Comparison of ENCODE assay signal across 7 cellular contexts in genomic region chr10:29734640-29734979, GRCh38.
DNase-seq lines count a peak whose midpoint lies in the region; ATAC-seq lines count a peak whose summit lies in the region.

No MANE protein-coding gene starts in this region.

- no peak for ATAC-seq in stimulated activated naive CD8-positive, alpha-beta T cell treated with anti-CD3 and anti-CD28 coated beads, Interleukin-15, amount 100 ng/mL, for 72 hours
- no peak for ATAC-seq in HG03135 (IDR thresholded peaks at IDR 0.05; ENCODE audit: unreplicated experiment)

- H3K27me3 Mint-ChIP-seq in activated T-helper 2 cell treated with anti-CD3 and anti-CD28 coated beads, Interferon-gamma antibody, Interleukin-2, Interleukin-4, amounts not matched to agents 10 μg/mL and 5 μg/mL and 100 μg/mL, durations not matched to agents 14 hours and 24 hours and 36 hours (ENCODE audit: low read depth), result peaks cover 30% of the 10 kb centered on the region
- peaks cover 14% of the 10 kb centered on the region for H3K27me3 Mint-ChIP-seq in stimulated activated naive CD8-positive, alpha-beta T cell treated with anti-CD3 and anti-CD28 coated beads, Interleukin-15, amount 100 ng/mL, for 72 hours

- peaks cover 33% of the 10 kb centered on the region for H3K27me3 ChIP-seq in HUES48 (ENCODE audit: control insufficient read depth, insufficient read depth, low read length)

- intact Hi-C loops in activated T-helper 2 cell treated with anti-CD3 and anti-CD28 coated beads, Interferon-gamma antibody, Interleukin-2, Interleukin-4, amounts not matched to agents 10 μg/mL and 5 μg/mL and 100 μg/mL, durations not matched to agents 14 hours and 24 hours and 36 hours (cut with micrococcal nuclease), result loop anchor here (2.0 kb wide), 1 partner anchor 76 kb away; no protein-coding TSS in a partner anchor

- no peak for DNase-seq in activated T-helper 2 cell treated with anti-CD3 and anti-CD28 coated beads, Interferon-gamma antibody, Interleukin-2, Interleukin-4, amounts not matched to agents 10 μg/mL and 5 μg/mL and 100 μg/mL, durations not matched to agents 14 hours and 24 hours and 36 hours (ENCODE audit: low spot score)
- DNase-seq in stimulated activated naive CD8-positive, alpha-beta T cell treated with anti-CD3 and anti-CD28 coated beads, Interleukin-15, amount 100 ng/mL, for 72 hours, result no peak
- DNase-seq in SK-N-DZ (ENCODE audit: low spot score) (no peak), medulla oblongata (ENCODE audit: extremely low spot score) (no peak)

- peak overlapping the region; percentile 8 for H3K27ac Mint-ChIP-seq in activated T-helper 2 cell treated with anti-CD3 and anti-CD28 coated beads, Interferon-gamma antibody, Interleukin-2, Interleukin-4, amounts not matched to agents 10 μg/mL and 5 μg/mL and 100 μg/mL, durations not matched to agents 14 hours and 24 hours and 36 hours
- peak overlapping the region in 1 of 2 donors; percentile 83 for H3K27ac Mint-ChIP-seq in stimulated activated naive CD8-positive, alpha-beta T cell treated with anti-CD3 and anti-CD28 coated beads, Interleukin-15, amount 100 ng/mL, for 72 hours

- peak overlapping the region; percentile 75 for H3K4me3 Mint-ChIP-seq in activated T-helper 2 cell treated with anti-CD3 and anti-CD28 coated beads, Interferon-gamma antibody, Interleukin-2, Interleukin-4, amounts not matched to agents 10 μg/mL and 5 μg/mL and 100 μg/mL, durations not matched to agents 14 hours and 24 hours and 36 hours (ENCODE audit: low read depth)
- peak overlapping the region; percentile 88 to 92 for H3K4me3 Mint-ChIP-seq in stimulated activated naive CD8-positive, alpha-beta T cell treated with anti-CD3 and anti-CD28 coated beads, Interleukin-15, amount 100 ng/mL, for 72 hours

- peaks cover 12% of the 10 kb centered on the region for H3K4me1 Mint-ChIP-seq in activated T-helper 2 cell treated with anti-CD3 and anti-CD28 coated beads, Interferon-gamma antibody, Interleukin-2, Interleukin-4, amounts not matched to agents 10 μg/mL and 5 μg/mL and 100 μg/mL, durations not matched to agents 14 hours and 24 hours and 36 hours (ENCODE audit: low read depth)
- H3K4me1 Mint-ChIP-seq in stimulated activated naive CD8-positive, alpha-beta T cell treated with anti-CD3 and anti-CD28 coated beads, Interleukin-15, amount 100 ng/mL, for 72 hours, result peaks cover 29% of the 10 kb centered on the region

- no peak overlapping the region for H3K9ac ChIP-seq in HUES48 (ENCODE audit: low read depth, low read length)

- H3K9me3 ChIP-seq in HUES48 (ENCODE audit: control insufficient read depth, insufficient read depth, low read length), result no peaks in the 10 kb centered on the region
- H3K9me3 ChIP-seq in iPS-18c (ENCODE audit: control insufficient read depth, insufficient read depth, low read length), result no peaks in the 10 kb centered on the region

- peaks cover 5% of the 10 kb centered on the region for H3K36me3 Mint-ChIP-seq in activated T-helper 2 cell treated with anti-CD3 and anti-CD28 coated beads, Interferon-gamma antibody, Interleukin-2, Interleukin-4, amounts not matched to agents 10 μg/mL and 5 μg/mL and 100 μg/mL, durations not matched to agents 14 hours and 24 hours and 36 hours (ENCODE audit: low read depth)

- H3K9me3 Mint-ChIP-seq in activated T-helper 2 cell treated with anti-CD3 and anti-CD28 coated beads, Interferon-gamma antibody, Interleukin-2, Interleukin-4, amounts not matched to agents 10 μg/mL and 5 μg/mL and 100 μg/mL, durations not matched to agents 14 hours and 24 hours and 36 hours, result no peaks in the 10 kb centered on the region
- H3K9me3 Mint-ChIP-seq in stimulated activated naive CD8-positive, alpha-beta T cell treated with anti-CD3 and anti-CD28 coated beads, Interleukin-15, amount 100 ng/mL, for 72 hours, result no peaks in the 10 kb centered on the region

- peak overlapping the region; percentile 6 for H3K27ac ChIP-seq in HUES48 (ENCODE audit: low read depth, low read length)

- H3K36me3 ChIP-seq in HUES48 (ENCODE audit: control insufficient read depth, insufficient read depth, low read length), result no peaks in the 10 kb centered on the region

- H3K4me3 ChIP-seq in HUES48 (ENCODE audit: low read depth, low read length) (peak overlapping the region; percentile 80), iPS-18c (ENCODE audit: insufficient read depth, low read depth, low read length) (peak overlapping the region; percentile 78)

- H3K4me1 ChIP-seq in HUES48 (ENCODE audit: control insufficient read depth, insufficient read depth, low read length), result peaks cover 33% of the 10 kb centered on the region
